In the genomic region with DNA sequence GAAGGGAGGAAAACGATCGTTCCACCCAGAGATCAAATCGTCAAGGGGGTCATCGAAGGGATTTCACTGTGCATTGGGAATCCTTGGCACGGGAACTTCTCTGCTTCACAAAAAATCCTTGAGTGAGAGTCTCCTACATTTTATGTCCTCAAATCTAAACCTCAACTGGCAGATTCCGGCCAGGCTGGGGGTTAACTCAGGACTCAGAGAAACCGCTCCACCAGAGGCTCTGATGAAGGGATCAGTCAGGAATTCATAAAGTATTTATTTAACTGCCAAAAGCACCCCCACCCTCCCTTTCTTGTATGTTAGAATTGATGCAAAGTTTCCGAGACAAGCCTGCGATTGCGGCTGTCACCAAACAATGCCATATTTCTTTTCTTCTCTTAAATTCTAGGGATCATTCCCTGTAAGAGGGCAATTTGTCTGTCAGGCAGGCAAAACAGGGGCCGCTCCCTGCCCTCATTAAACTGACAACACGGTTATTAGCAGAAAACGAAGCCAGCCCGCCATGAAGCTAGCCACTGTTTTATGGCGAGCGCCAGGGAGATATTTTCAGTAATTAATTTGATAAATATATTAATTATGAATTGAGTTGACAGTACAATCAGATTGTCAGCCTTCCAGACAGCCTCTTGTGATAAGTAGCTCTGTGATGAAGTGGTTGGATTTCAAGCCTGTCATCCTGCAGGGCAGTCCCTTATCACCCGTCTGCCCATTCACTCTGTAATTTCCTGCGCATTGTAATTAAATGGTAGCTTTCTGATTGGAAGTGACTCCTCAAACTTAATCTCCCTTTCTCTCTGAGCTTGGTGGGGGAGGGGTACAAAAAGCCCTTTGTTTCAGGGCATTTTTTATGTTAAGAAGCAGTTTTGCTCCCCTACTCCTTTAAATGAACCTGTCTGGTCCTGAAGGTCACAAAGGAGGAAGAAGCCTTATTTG, we compare ENCODE assay signal across 21 cellular contexts.
DNase-seq lines count a peak whose midpoint lies in the region; ATAC-seq and TF ChIP-seq lines count a peak whose summit lies in the region.
"Had no signal": no experiment of that assay in that cellular context is flagged by ENCODE, and none has a peak within 500 bp of the region (broad histone marks: within the 10 kb centered on the region; RNA-seq: fewer than 3 reads in every experiment).

No MANE protein-coding gene starts in this region.

- no peak overlapping the region for H3K4me3 ChIP-seq in testis
- H3K4me3 ChIP-seq: A549, esophagus squamous epithelium, heart left ventricle had no signal

- H3K27me3 ChIP-seq in testis: no peaks in the 10 kb centered on the region

- no peaks in the 10 kb centered on the region for H3K36me3 ChIP-seq in testis (ENCODE audit: low read depth, missing control alignments)
- H3K36me3 ChIP-seq: esophagus squamous epithelium, heart left ventricle had no signal

- no peak for ATAC-seq in GM21367 (IDR thresholded peaks at IDR 0.05; ENCODE audit: unreplicated experiment)
- ATAC-seq: A549; activated T-helper 17 cell treated with anti-CD3 and anti-CD28 coated beads, Interleukin-2, amount 50 U/mL, for 72 hours; heart left ventricle; T-cell had no signal

- no peaks in the 10 kb centered on the region for H3K4me1 ChIP-seq in testis
- H3K4me1 ChIP-seq: A549, esophagus squamous epithelium, heart left ventricle had no signal

- DNase-seq in activated effector memory CD4-positive, alpha-beta T cell treated with anti-CD3 and anti-CD28 coated beads, Interleukin-2, amount 50 U/mL, for 16 hours: peak; percentile 13
- DNase-seq in activated effector memory CD4-positive, alpha-beta T cell treated with Interleukin-2 at 50 U/mL for 16 hours: no peak
- DNase-seq in NCI-H526 (lab: John Stamatoyannopoulos, UW) (peak; percentile 95 to 97), foreskin melanocyte (peak; percentile 2), stromal cell of bone marrow (ENCODE audit: low read depth) (peak; percentile 6), NCI-H2029 (lab: John Stamatoyannopoulos, UW) (no peak), testis (no peak)
- DNase-seq: activated B cell treated with CpG ODN at 0.5 μM for 24 hours; caudate nucleus; CD4-positive, CD25-positive, alpha-beta regulatory T cell; esophagus squamous epithelium; heart left ventricle; HFFc6; islet precursor cell; NCI-H2081; NK-92 treated with Interleukin-12 subunit alpha and Interleukin-12 subunit beta, amount 100 ng/mL, for 24 hours; stimulated activated naive CD4-positive, alpha-beta T cell treated with Interleukin-2 at 50 U/mL for 16 hours; T-cell had no signal

- no peak overlapping the region for H3K27ac ChIP-seq in testis
- H3K27ac ChIP-seq: A549, esophagus squamous epithelium, heart left ventricle had no signal

- intact Hi-C loops in testis (cut with DNase I; ENCODE audit: low total_unique reads): no loop called here

- H3K9me3 ChIP-seq in testis: no peaks in the 10 kb centered on the region
- H3K9me3 ChIP-seq: A549, esophagus squamous epithelium, heart left ventricle had no signal

- WGBS in testis, 2 donors: 38 to 40% methylated on average over 17 to 18 of the region's 18 CpGs

- TF ChIP-seq CTCF in testis (IDR thresholded peaks at IDR 0.05): no peak

- TF ChIP-seq POLR2A in testis (IDR thresholded peaks at IDR 0.05): no peak

Comparison
In these comparisons a context has a peak if more than half of its experiments do, and no peak if none do; other contexts are left out.
1. DNase-seq: peak in activated effector memory CD4-positive, alpha-beta T cell treated with anti-CD3 and anti-CD28 coated beads, Interleukin-2, amount 50 U/mL, for 16 hours (single experiment), NCI-H526 (2 of 2), foreskin melanocyte (single experiment) and stromal cell of bone marrow (single experiment); none in activated effector memory CD4-positive, alpha-beta T cell treated with Interleukin-2 at 50 U/mL for 16 hours (single experiment), NCI-H2029 (single experiment) and testis (single experiment).